Comparison of ENCODE assay signal across 23 cellular contexts in genomic region chr15:59894835-59895234, GRCh38.
DNase-seq lines count a peak whose midpoint lies in the region; ATAC-seq and TF ChIP-seq lines count a peak whose summit lies in the region.
"Had no signal": no experiment of that assay in that cellular context is flagged by ENCODE, and none has a peak within 500 bp of the region (broad histone marks: within the 10 kb centered on the region; RNA-seq: fewer than 3 reads in every experiment).

No MANE protein-coding gene starts in this region.

- no peaks in the 10 kb centered on the region for H3K36me3 Mint-ChIP-seq in MCF 10A (ENCODE audit: insufficient read depth, unreplicated experiment)
- H3K36me3 Mint-ChIP-seq: CD4-positive, alpha-beta memory T cell had no signal

- no peaks in the 10 kb centered on the region for H3K4me1 ChIP-seq in breast epithelium
- H3K4me1 ChIP-seq: A549, BE2C had no signal

- no peaks in the 10 kb centered on the region for H3K36me3 ChIP-seq in breast epithelium
- H3K36me3 ChIP-seq: BE2C; BLaER1 treated with 17β-estradiol and CSF1 and Interleukin-3, amounts not matched to agents 10 nM and 100 nM had no signal

- H3K9me3 Mint-ChIP-seq in MCF 10A (ENCODE audit: unreplicated experiment): no peaks in the 10 kb centered on the region
- H3K9me3 Mint-ChIP-seq: CD4-positive, alpha-beta memory T cell; GM23338; H9 had no signal

- H3K9me3 ChIP-seq in breast epithelium: no peaks in the 10 kb centered on the region
- H3K9me3 ChIP-seq: A549; BE2C; BLaER1 treated with 17β-estradiol and CSF1 and Interleukin-3, amounts not matched to agents 10 nM and 100 nM had no signal

- no peak overlapping the region for H3K27ac ChIP-seq in breast epithelium
- H3K27ac ChIP-seq in VCaP: peak overlapping the region; percentile 77
- H3K27ac ChIP-seq: A549; BLaER1 treated with 17β-estradiol and CSF1 and Interleukin-3, amounts not matched to agents 10 nM and 100 nM had no signal

- TF ChIP-seq CTCF in MCF 10A (IDR thresholded peaks at IDR 0.05; ENCODE audit: unreplicated experiment) (no peak), breast epithelium (IDR thresholded peaks at IDR 0.05) (no peak), VCaP (conservative IDR thresholded peaks at IDR 0.05) (no peak), epithelial cell of esophagus (IDR thresholded peaks at IDR 0.05; ENCODE audit: insufficient read depth, low read depth, low read length, missing control alignments) (no peak)

- CTCF ChIA-PET in MCF 10A (lab: Yijun Ruan, JAX): interaction anchor here (0.7 to 1.4 kb wide), 3 partner anchors 11 to 59 kb away, joined by 3 to 4 read pairs (median 3); no protein-coding TSS in a partner anchor

- DNase-seq in MCF 10A (ENCODE audit: unreplicated experiment) (peak; percentile 13), breast epithelium (ENCODE audit: low spot score in 2 of 2) (no peak), epithelial cell of esophagus (ENCODE audit: low read depth) (peak; percentile 17), iris pigment epithelial cell (ENCODE audit: low read depth) (peak; percentile 3), NCI-H345 (lab: John Stamatoyannopoulos, UW) (no peak), MV-4-11 (lab: John Stamatoyannopoulos, UW) (no peak)
- DNase-seq: 8988T; ACHN; AML-193; BE2C; Calu3; CD4-positive, alpha-beta memory T cell; COR-L47; DMS53; DMS79 treated with DMSO at 0.1 percent for 48 hours; GF-D8; H9; HFFc6 had no signal

- no peak overlapping the region for H3K27ac Mint-ChIP-seq in MCF 10A (ENCODE audit: low read depth, unreplicated experiment)
- H3K27ac Mint-ChIP-seq: CD4-positive, alpha-beta memory T cell; GM23338; H9; HFFc6 had no signal

- no peak for ATAC-seq in HG02884 (IDR thresholded peaks at IDR 0.05; ENCODE audit: unreplicated experiment)
- ATAC-seq: A549, GM23338 had no signal

- peaks cover 0 to 19% of the 10 kb centered on the region in 2 donors for H3K27me3 ChIP-seq in breast epithelium
- H3K27me3 ChIP-seq: BLaER1 treated with 17β-estradiol and CSF1 and Interleukin-3, amounts not matched to agents 10 nM and 100 nM had no signal

- no TSS peak for BruUV-seq in MCF 10A (replicated peaks; lab: Mats Ljungman, UMichigan)

- no peak overlapping the region for H3K4me3 ChIP-seq in breast epithelium
- H3K4me3 ChIP-seq in epithelial cell of esophagus (ENCODE audit: low read length): no peak overlapping the region
- H3K4me3 ChIP-seq: A549; BLaER1 treated with 17β-estradiol and CSF1 and Interleukin-3, amounts not matched to agents 10 nM and 100 nM; GM23338 had no signal

- intact Hi-C loops in MCF 10A (cut with micrococcal nuclease): no loop called here
- intact Hi-C loops in breast epithelium (cut with DNase I; ENCODE audit: low total_unique reads): no loop called here

- TF ChIP-seq POLR2A in breast epithelium (IDR thresholded peaks at IDR 0.05): no peak

- H3K27me3 Mint-ChIP-seq in MCF 10A (ENCODE audit: insufficient read depth, unreplicated experiment): no peaks in the 10 kb centered on the region

- H3K4me3 Mint-ChIP-seq in MCF 10A (ENCODE audit: unreplicated experiment): no peak overlapping the region
- H3K4me3 Mint-ChIP-seq: CD4-positive, alpha-beta memory T cell; GM23338; H9; HFFc6 had no signal

- peaks cover 9% of the 10 kb centered on the region for H3K4me1 Mint-ChIP-seq in MCF 10A (ENCODE audit: insufficient read depth, unreplicated experiment)
- H3K4me1 Mint-ChIP-seq: CD4-positive, alpha-beta memory T cell had no signal

- POLR2A ChIA-PET in MCF 10A (lab: Yijun Ruan, JAX): interaction anchor here (0.9 kb wide), 1 partner anchor 9 kb away, joined by 6 read pairs; no protein-coding TSS in a partner anchor

Comparison
In these comparisons a context has a peak if more than half of its experiments do, and no peak if none do; other contexts are left out.
1. DNase-seq: peak in MCF 10A (single experiment), epithelial cell of esophagus (single experiment) and iris pigment epithelial cell (single experiment); none in breast epithelium (0 of 2), NCI-H345 (single experiment) and MV-4-11 (single experiment).